Comparison of ENCODE assay signal across 8 cellular contexts in genomic region chrX:2608638-2609430, GRCh38.
DNase-seq lines count a peak whose midpoint lies in the region; ATAC-seq and TF ChIP-seq lines count a peak whose summit lies in the region.

No MANE protein-coding gene starts in this region.

- H3K4me1 Mint-ChIP-seq in activated B cell treated with CpG ODN at 0.5 μM for 24 hours = peaks cover 36% of the 10 kb centered on the region
- H3K4me1 Mint-ChIP-seq in dendritic cell treated with granulocyte-macrophage colony-stimulating factor and Interleukin-4, amounts not matched to agents 40 ng/mL and 50 ng/mL, for 4 days (ENCODE audit: low read depth) = peaks cover 52% of the 10 kb centered on the region

- no peak for TF ChIP-seq CTCF in activated B cell treated with CpG ODN at 0.5 μM for 24 hours (IDR thresholded peaks at IDR 0.05)

- DNase-seq in 8988T (peak; percentile 78), activated B cell treated with CpG ODN at 0.5 μM for 24 hours (peak; percentile 84), medulla oblongata (ENCODE audit: extremely low spot score) (peak; percentile 65), COR-L47 (lab: John Stamatoyannopoulos, UW) (no peak)
- DNase-seq in stimulated activated CD8-positive, alpha-beta memory T cell treated with anti-CD3 and anti-CD28 coated beads, Interleukin-15, amount 100 ng/mL, for 1 hour (ENCODE audit: low read depth) = peak; percentile 63

- ATAC-seq in GM19025 (IDR thresholded peaks at IDR 0.05; ENCODE audit: low read depth, unreplicated experiment) (peak; percentile 94), HG03280 (IDR thresholded peaks at IDR 0.05; ENCODE audit: unreplicated experiment) (peak; percentile 95), activated B cell treated with CpG ODN at 0.5 μM for 24 hours (ENCODE audit: low read depth) (peak; percentile 97)

- no peaks in the 10 kb centered on the region for H3K9me3 Mint-ChIP-seq in activated B cell treated with CpG ODN at 0.5 μM for 24 hours
- H3K9me3 Mint-ChIP-seq in dendritic cell treated with granulocyte-macrophage colony-stimulating factor and Interleukin-4, amounts not matched to agents 40 ng/mL and 50 ng/mL, for 4 days = no peaks in the 10 kb centered on the region

- H3K27me3 Mint-ChIP-seq in activated B cell treated with CpG ODN at 0.5 μM for 24 hours = no peaks in the 10 kb centered on the region
- no peaks in the 10 kb centered on the region for H3K27me3 Mint-ChIP-seq in dendritic cell treated with granulocyte-macrophage colony-stimulating factor and Interleukin-4, amounts not matched to agents 40 ng/mL and 50 ng/mL, for 4 days

- POLR2A ChIA-PET in activated B cell treated with CpG ODN at 0.5 μM for 24 hours (lab: Charles Lee) = no interaction called here

- peak overlapping the region; percentile 81 for H3K27ac Mint-ChIP-seq in activated B cell treated with CpG ODN at 0.5 μM for 24 hours
- peak overlapping the region; percentile 83 for H3K27ac Mint-ChIP-seq in dendritic cell treated with granulocyte-macrophage colony-stimulating factor and Interleukin-4, amounts not matched to agents 40 ng/mL and 50 ng/mL, for 4 days

- H3K4me3 Mint-ChIP-seq in activated B cell treated with CpG ODN at 0.5 μM for 24 hours = peak overlapping the region; percentile 93
- H3K4me3 Mint-ChIP-seq in dendritic cell treated with granulocyte-macrophage colony-stimulating factor and Interleukin-4, amounts not matched to agents 40 ng/mL and 50 ng/mL, for 4 days = peak overlapping the region; percentile 96

- CTCF ChIA-PET in activated B cell treated with CpG ODN at 0.5 μM for 24 hours (lab: Charles Lee) = no interaction called here

- intact Hi-C loops in activated B cell treated with CpG ODN at 0.5 μM for 24 hours (cut with micrococcal nuclease) = loop anchor here (1.0 to 10.0 kb wide), 9 partner anchors 20 to 1363 kb away; partner anchors contain the start of genes AKAP17A, DHRSX, P2RY8 and SLC25A6
- intact Hi-C loops in dendritic cell treated with granulocyte-macrophage colony-stimulating factor and Interleukin-4, amounts not matched to agents 40 ng/mL and 50 ng/mL, for 4 days (cut with micrococcal nuclease) = loop anchor here (2.0 to 5.0 kb wide), 2 partner anchors 83 to 948 kb away; partner anchors contain the start of gene CD99

- H3K36me3 Mint-ChIP-seq in activated B cell treated with CpG ODN at 0.5 μM for 24 hours (ENCODE audit: low read depth) = peaks cover 27% of the 10 kb centered on the region
- H3K36me3 Mint-ChIP-seq in dendritic cell treated with granulocyte-macrophage colony-stimulating factor and Interleukin-4, amounts not matched to agents 40 ng/mL and 50 ng/mL, for 4 days (ENCODE audit: low read depth) = peaks cover 72% of the 10 kb centered on the region
